In genomic region chr16:69108069-69108904, GRCh38 we compare ENCODE assay signal across 11 cellular contexts. TPM values are rescaled to one million over a fixed set of nuclear protein-coding genes. Genes with fewer than 3 reads are reported as not detected.
A peak's percentile ranks its signal among the peaks of the same experiment; 100 is the strongest.
DNase-seq lines count a peak whose midpoint lies in the region; ATAC-seq, FAIRE-seq and TF ChIP-seq lines count a peak whose summit lies in the region.
"Had no signal": no experiment of that assay in that cellular context is flagged by ENCODE, and none has a peak within 500 bp of the region (broad histone marks: within the 10 kb centered on the region; RNA-seq: fewer than 3 reads in every experiment).

No MANE protein-coding gene starts in this region.

- WGBS in spleen, 5 donors = 58 to 74% (median 61%) methylated on average over 7 to 8 of the region's 8 CpGs

- no peak overlapping the region for H3K4me3 ChIP-seq in spleen

- H3K27me3 Mint-ChIP-seq in activated naive CD8-positive, alpha-beta T cell treated with anti-CD3 and anti-CD28 coated beads, Interleukin-2, amount 10 ng/mL, durations not matched to agents 7 days and 5 days = peaks cover 19% of the 10 kb centered on the region

- no peak for FAIRE-seq in frontal cortex (lab: Jason Lieb, UNC)
- FAIRE-seq: A204.1 had no signal

- POLR2A ChIA-PET in activated naive CD8-positive, alpha-beta T cell treated with anti-CD3 and anti-CD28 coated beads, Interleukin-2, amount 10 ng/mL, durations not matched to agents 7 days and 5 days (lab: Charles Lee) = no interaction called here

- peak overlapping the region; percentile 25 for H3K4me3 Mint-ChIP-seq in activated naive CD8-positive, alpha-beta T cell treated with anti-CD3 and anti-CD28 coated beads, Interleukin-2, amount 10 ng/mL, durations not matched to agents 7 days and 5 days

- peaks cover 19 to 50% (median 29%) of the 10 kb centered on the region in 6 donors for H3K4me1 ChIP-seq in spleen

- intact Hi-C loops in spleen (cut with DNase I; ENCODE audit: low total_unique reads) = no loop called here

- H3K27me3 ChIP-seq in spleen (replicated peaks in 1 of 7) = peaks cover 3 to 63% (median 35%) of the 10 kb centered on the region in 7 donors
- H3K27me3 ChIP-seq: brain microvascular endothelial cell had no signal

- peak; percentile 17 for DNase-seq in NCI-H2227 (lab: John Stamatoyannopoulos, UW; ENCODE audit: unreplicated experiment)
- no peak for DNase-seq in NCI-H2227 treated with DMSO at 0.1 percent for 48 hours (lab: John Stamatoyannopoulos, UW)
- DNase-seq in activated naive CD8-positive, alpha-beta T cell treated with anti-CD3 and anti-CD28 coated beads, Interleukin-2, amount 10 ng/mL, durations not matched to agents 7 days and 5 days = no peak
- DNase-seq in iPS-NIHi7 (ENCODE audit: extremely low spot score) = peak; percentile 61
- DNase-seq in spleen = peak; percentile 48
- DNase-seq in SW 1271 (lab: John Stamatoyannopoulos, UW) = no peak
- DNase-seq in HPDE6-E6E7 (ENCODE audit: extremely low spot score) = no peak
- DNase-seq in frontal cortex (ENCODE audit: low spot score in 2 of 2) = no peak
- DNase-seq: brain microvascular endothelial cell; stimulated activated naive CD4-positive, alpha-beta T cell treated with Interleukin-2 at 50 U/mL for 16 hours had no signal

- no peak for TF ChIP-seq CTCF in spleen (IDR thresholded peaks at IDR 0.05 in 8 of 11, conservative IDR thresholded peaks at IDR 0.05 in 3 of 11)

- peaks cover 16% of the 10 kb centered on the region for H3K4me1 Mint-ChIP-seq in activated naive CD8-positive, alpha-beta T cell treated with anti-CD3 and anti-CD28 coated beads, Interleukin-2, amount 10 ng/mL, durations not matched to agents 7 days and 5 days

- ATAC-seq in activated naive CD8-positive, alpha-beta T cell treated with anti-CD3 and anti-CD28 coated beads, Interleukin-2, amount 10 ng/mL, durations not matched to agents 7 days and 5 days (ENCODE audit: low read depth) = no peak

- H3K36me3 ChIP-seq in spleen = peaks cover 0 to 43% (median 16%) of the 10 kb centered on the region in 6 donors
- H3K36me3 ChIP-seq: brain microvascular endothelial cell had no signal

- H3K36me3 Mint-ChIP-seq in activated naive CD8-positive, alpha-beta T cell treated with anti-CD3 and anti-CD28 coated beads, Interleukin-2, amount 10 ng/mL, durations not matched to agents 7 days and 5 days = peaks cover 5% of the 10 kb centered on the region

- no peaks in the 10 kb centered on the region for H3K9me3 ChIP-seq in spleen

- no peak overlapping the region for H3K27ac ChIP-seq in spleen
- H3K27ac ChIP-seq: brain microvascular endothelial cell had no signal

- no peak overlapping the region for H3K27ac Mint-ChIP-seq in activated naive CD8-positive, alpha-beta T cell treated with anti-CD3 and anti-CD28 coated beads, Interleukin-2, amount 10 ng/mL, durations not matched to agents 7 days and 5 days

- no peaks in the 10 kb centered on the region for H3K9me3 Mint-ChIP-seq in activated naive CD8-positive, alpha-beta T cell treated with anti-CD3 and anti-CD28 coated beads, Interleukin-2, amount 10 ng/mL, durations not matched to agents 7 days and 5 days

- no peak for TF ChIP-seq POLR2A in spleen (IDR thresholded peaks at IDR 0.05)

RNA-seq across cellular contexts. Expression of gene HAS3, which starts 2.8 kb away (rescaled TPM):
- total RNA-seq in activated naive CD8-positive, alpha-beta T cell treated with anti-CD3 and anti-CD28 coated beads, Interleukin-2, amount 10 ng/mL, durations not matched to agents 7 days and 5 days = 1 to 10 TPM; 1.2 to 1.6 TPM
- total RNA-seq in spleen = 1 to 10 TPM in 1 of 7 donors, under 1 TPM in 6; 0.51 to 2.0 (median 0.77) TPM
- polyA plus RNA-seq in spleen = under 1 TPM; 0.54 to 0.96 (median 0.68) TPM
- 4.9 TPM for total RNA-seq in frontal cortex

RNA-seq across cellular contexts. Expression of gene CHTF8, which starts 24.1 kb away (rescaled TPM):
- 100 to 1,000 TPM; 126 to 132 TPM for total RNA-seq in activated naive CD8-positive, alpha-beta T cell treated with anti-CD3 and anti-CD28 coated beads, Interleukin-2, amount 10 ng/mL, durations not matched to agents 7 days and 5 days
- total RNA-seq in spleen (100 to 1,000 TPM in 2 of 7 donors, 10 to 100 TPM in 5; 82.9 to 125 (median 89.2) TPM), frontal cortex (26.5 TPM)
- polyA plus RNA-seq in spleen = 10 to 100 TPM; 46.9 to 75.3 (median 58.9) TPM

RNA-seq across cellular contexts. Expression of gene UTP4, which starts 24.2 kb away (rescaled TPM):
- 10 to 100 TPM; 40.5 to 41.4 TPM for total RNA-seq in activated naive CD8-positive, alpha-beta T cell treated with anti-CD3 and anti-CD28 coated beads, Interleukin-2, amount 10 ng/mL, durations not matched to agents 7 days and 5 days
- total RNA-seq in spleen = 10 to 100 TPM; 13.7 to 37.9 (median 25.0) TPM
- polyA plus RNA-seq in spleen = 10 to 100 TPM; 12.6 to 16.3 (median 15.4) TPM
- 39.1 TPM for total RNA-seq in frontal cortex

Comparison
In these comparisons a context has a peak if more than half of its experiments do, and no peak if none do; other contexts are left out.
1. DNase-seq: peak in NCI-H2227 (single experiment), iPS-NIHi7 (single experiment) and spleen (single experiment); none in NCI-H2227 treated with DMSO at 0.1 percent for 48 hours (single experiment), activated naive CD8-positive, alpha-beta T cell treated with anti-CD3 and anti-CD28 coated beads, Interleukin-2, amount 10 ng/mL, durations not matched to agents 7 days and 5 days (single experiment), SW 1271 (0 of 2), HPDE6-E6E7 (single experiment) and frontal cortex (0 of 2).